In the genomic region with DNA sequence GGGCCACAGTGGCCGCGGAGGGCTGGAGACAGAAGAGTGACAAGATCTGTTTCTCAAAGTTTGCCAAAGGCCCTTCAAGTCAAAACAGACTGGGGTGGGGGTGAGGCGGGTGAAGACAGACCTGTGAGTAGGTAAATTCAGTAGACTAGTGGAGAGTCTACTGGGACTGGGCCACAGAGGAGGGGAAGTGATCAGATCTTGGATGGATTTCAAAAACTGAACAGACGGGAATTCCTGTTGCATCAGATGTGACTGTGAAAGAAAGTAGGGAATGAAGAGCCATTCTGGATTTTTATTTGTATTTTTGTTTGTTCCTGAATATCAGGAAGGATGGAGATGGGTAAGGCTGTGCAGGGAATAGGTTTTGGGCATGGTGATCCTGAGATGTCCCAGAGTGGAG, we compare ENCODE assay signal across 6 cellular contexts. TPM values are rescaled to one million over a fixed set of nuclear protein-coding genes. Genes with fewer than 3 reads are reported as not detected.
A peak's percentile ranks its signal among the peaks of the same experiment; 100 is the strongest.
DNase-seq lines count a peak whose midpoint lies in the region; ATAC-seq and TF ChIP-seq lines count a peak whose summit lies in the region.
"Not testable (repeated sequence)": the region's sequence is repeated elsewhere in the genome, so short reads cannot be mapped to it uniquely, and the experiment has no call there.

No MANE protein-coding gene starts in this region.

- not testable (repeated sequence) for H3K9me2 ChIP-seq in GM23338 (ENCODE audit: insufficient read depth)

- 0 to 8% (median 4%) methylated on average over 1 to 2 of the region's 4 CpGs for WGBS in heart left ventricle, 4 donors

- H2AFZ ChIP-seq in ACC112 (ENCODE audit: low read length, unreplicated experiment); GM23338; neural progenitor cell (replicated peaks): not testable (repeated sequence)

- intact Hi-C loops in heart left ventricle (cut with DNase I): not testable (repeated sequence)

- H3K9me3 ChIP-seq in SJCRH30 (replicated peaks); neural progenitor cell (ENCODE audit: low read depth): not testable (repeated sequence)
- H3K9me3 ChIP-seq in heart left ventricle: peaks cover 0 to 53% (median 0%) of the 10 kb centered on the region in 12 donors

- not testable (repeated sequence) for H3K9me3 Mint-ChIP-seq in GM23338
- H3K9me3 Mint-ChIP-seq in brain (peaks cover 23 to 48% (median 35%) of the 10 kb centered on the region in 5 experiments), neural progenitor cell (peaks cover 54% of the 10 kb centered on the region)

- peak overlapping the region; percentile 82 for H3K4me2 ChIP-seq in GM23338
- H3K4me2 ChIP-seq in neural progenitor cell: peak overlapping the region; percentile 87

- not testable (repeated sequence) for H3K27ac Mint-ChIP-seq in GM23338, neural progenitor cell
- H3K27ac Mint-ChIP-seq in brain: peak overlapping the region; percentile 26 to 86 (median 53)

- H3K27me3 ChIP-seq in ACC112 (ENCODE audit: insufficient read depth, low read length); GM23338 (ENCODE audit: insufficient read depth); SJCRH30; heart left ventricle; neural progenitor cell: not testable (repeated sequence)

- H3K4me3 ChIP-seq in ACC112 (ENCODE audit: low read depth, low read length) (peak overlapping the region; percentile 80), GM23338 (peak overlapping the region; percentile 71), SJCRH30 (peak overlapping the region; percentile 39), heart left ventricle (peak overlapping the region in 10 of 12 donors; percentile 21 to 100 (median 86)), neural progenitor cell (peak overlapping the region; percentile 84)

- H3F3A ChIP-seq in GM23338 (replicated peaks; ENCODE audit: low read depth); neural progenitor cell (ENCODE audit: low read depth): not testable (repeated sequence)

- H3K4me3 Mint-ChIP-seq in GM23338 (peak overlapping the region; percentile 82), brain (peak overlapping the region; percentile 75 to 91 (median 88)), neural progenitor cell (peak overlapping the region; percentile 84)

- not testable (repeated sequence) for H3K27me3 Mint-ChIP-seq in GM23338 (ENCODE audit: insufficient read depth, low read depth, poor library complexity); brain; neural progenitor cell (ENCODE audit: insufficient read depth, low read depth)

- TF ChIP-seq POLR2A in heart left ventricle (IDR thresholded peaks at IDR 0.05): not testable (repeated sequence)

- H4K20me1 ChIP-seq in GM23338 (replicated peaks; ENCODE audit: insufficient read depth); neural progenitor cell (ENCODE audit: low read depth): not testable (repeated sequence)

- H3K36me3 Mint-ChIP-seq in GM23338 (ENCODE audit: low read depth) (peaks cover 36% of the 10 kb centered on the region), brain (peaks cover 66% of the 10 kb centered on the region), neural progenitor cell (peaks cover 51% of the 10 kb centered on the region)

- DNase-seq in GM23338 (ENCODE audit: low spot score); SJCRH30; heart left ventricle; neural progenitor cell (ENCODE audit: low spot score): not testable (repeated sequence)

- H3K36me3 ChIP-seq in ACC112 (ENCODE audit: insufficient read depth, low read length); GM23338 (ENCODE audit: insufficient read depth); neural progenitor cell: not testable (repeated sequence)
- H3K36me3 ChIP-seq in SJCRH30 (peaks cover 19% of the 10 kb centered on the region), heart left ventricle (peaks cover 0 to 18% (median 11%) of the 10 kb centered on the region in 9 donors)

- not testable (repeated sequence) for H3K9ac ChIP-seq in neural progenitor cell

- not testable (repeated sequence) for H3K4me1 ChIP-seq in ACC112 (ENCODE audit: control insufficient read depth, insufficient read depth, low read length, unreplicated experiment); GM23338 (ENCODE audit: insufficient read depth); SJCRH30; neural progenitor cell
- H3K4me1 ChIP-seq in heart left ventricle: peaks cover 0 to 11% (median 7%) of the 10 kb centered on the region in 12 donors

- H3K79me2 ChIP-seq in ACC112 (ENCODE audit: control insufficient read depth, insufficient read depth, low read length, unreplicated experiment) (peaks cover 27% of the 10 kb centered on the region), GM23338 (replicated peaks; ENCODE audit: insufficient read depth) (peaks cover 28% of the 10 kb centered on the region), neural progenitor cell (ENCODE audit: low read depth) (peaks cover 28% of the 10 kb centered on the region)

- H3K4me1 Mint-ChIP-seq in GM23338, neural progenitor cell: not testable (repeated sequence)
- peaks cover 18% of the 10 kb centered on the region for H3K4me1 Mint-ChIP-seq in brain

- not testable (repeated sequence) for ATAC-seq in GM23338
- peak in 1 of 4 donors; percentile 24 for ATAC-seq in heart left ventricle

- peak overlapping the region; percentile 26; the same call in 1 of the 2 replicates for H3K27ac ChIP-seq in ACC112 (ENCODE audit: low read depth, low read length)
- not testable (repeated sequence) for H3K27ac ChIP-seq in GM23338 (ENCODE audit: low read depth); SJCRH30; heart left ventricle; neural progenitor cell

- TF ChIP-seq CTCF in GM23338 (conservative IDR thresholded peaks at IDR 0.05; ENCODE audit: low read depth in 2 of 2); brain (conservative IDR thresholded peaks at IDR 0.05); heart left ventricle (IDR thresholded peaks at IDR 0.05); neural progenitor cell (IDR thresholded peaks at IDR 0.05): not testable (repeated sequence)

RNA-seq across cellular contexts. Expression of a gene that starts 0.7 kb away (rescaled TPM):
- 3.8 and 12.9 TPM in 2 replicates for total RNA-seq in GM23338 (2014; rRNA removed; shearing (Covaris generic))
- polyA plus RNA-seq in GM23338 (2016; fragmentation: Nextera tagmentation; extraction: Ambion mirVana) (4.1 and 4.2 TPM in 2 replicates), brain (ENCODE audit: insufficient read depth, low read depth, low replicate concordance) (2.9 TPM), heart left ventricle (1 to 10 TPM; 4.4 to 5.5 TPM)
- 12.2 and 15.1 TPM in 2 replicates for total RNA-seq in SJCRH30 (2014; rRNA removed; shearing (Covaris generic))
- total RNA-seq in heart left ventricle (1 to 10 TPM; 4.1 to 7.3 (median 4.9) TPM), neural progenitor cell (ENCODE audit: low replicate concordance) (11.8 and 18.0 TPM in 2 replicates)

RNA-seq across cellular contexts. Expression of a gene that starts 12.8 kb away (rescaled TPM):
- 11.0 and 22.4 TPM in 2 replicates for total RNA-seq in GM23338 (2014; rRNA removed; shearing (Covaris generic))
- 4.7 and 5.4 TPM in 2 replicates for polyA plus RNA-seq in GM23338 (2016; fragmentation: Nextera tagmentation; extraction: Ambion mirVana)
- 9.4 and 12.3 TPM in 2 replicates for total RNA-seq in SJCRH30 (2014; rRNA removed; shearing (Covaris generic))
- polyA plus RNA-seq in brain (ENCODE audit: insufficient read depth, low read depth, low replicate concordance): 6.2 TPM
- 10 to 100 TPM in 3 of 9 donors, 1 to 10 TPM in 6; 5.6 to 11.5 (median 7.9) TPM for total RNA-seq in heart left ventricle
- polyA plus RNA-seq in heart left ventricle: 1 to 10 TPM; 6.2 to 7.3 TPM
- 25.6 and 30.2 TPM in 2 replicates for total RNA-seq in neural progenitor cell (ENCODE audit: low replicate concordance)

RNA-seq across cellular contexts. Expression of a gene that starts 23.0 kb away (rescaled TPM):
- 27.7 and 28.0 TPM in 2 replicates for total RNA-seq in GM23338 (2014; rRNA removed; shearing (Covaris generic))
- polyA plus RNA-seq in GM23338 (2016; fragmentation: Nextera tagmentation; extraction: Ambion mirVana) (2.5 and 3.5 TPM in 2 replicates), brain (ENCODE audit: insufficient read depth, low read depth, low replicate concordance) (5.0 TPM), heart left ventricle (1 to 10 TPM; 4.2 to 9.1 TPM)
- 15.6 and 16.0 TPM in 2 replicates for total RNA-seq in SJCRH30 (2014; rRNA removed; shearing (Covaris generic))
- total RNA-seq in heart left ventricle (10 to 100 TPM; 15.7 to 30.1 (median 24.1) TPM), neural progenitor cell (ENCODE audit: low replicate concordance) (33.3 and 34.5 TPM in 2 replicates)

RNA-seq across cellular contexts. Expression of a gene that starts 26.8 kb away (rescaled TPM):
- 10.2 and 11.6 TPM in 2 replicates for total RNA-seq in GM23338 (2014; rRNA removed; shearing (Covaris generic))
- 3.5 and 4.3 TPM in 2 replicates for polyA plus RNA-seq in GM23338 (2016; fragmentation: Nextera tagmentation; extraction: Ambion mirVana)
- total RNA-seq in SJCRH30 (2014; rRNA removed; shearing (Covaris generic)): 8.1 and 9.1 TPM in 2 replicates
- polyA plus RNA-seq in brain (ENCODE audit: insufficient read depth, low read depth, low replicate concordance): 4.9 TPM
- 1 to 10 TPM; 2.5 to 5.2 (median 3.7) TPM for total RNA-seq in heart left ventricle
- 1 to 10 TPM; 2.6 to 3.3 TPM for polyA plus RNA-seq in heart left ventricle
- total RNA-seq in neural progenitor cell (ENCODE audit: low replicate concordance): 10.6 and 15.6 TPM in 2 replicates

RNA-seq across cellular contexts. Expression of a gene that starts 43.5 kb away (rescaled TPM):
- 1.5 and 2.7 TPM in 2 replicates for total RNA-seq in GM23338 (2014; rRNA removed; shearing (Covaris generic))
- polyA plus RNA-seq in GM23338 (2016; fragmentation: Nextera tagmentation; extraction: Ambion mirVana) (0.54 and 1.2 TPM in 2 replicates), brain (ENCODE audit: insufficient read depth, low read depth, low replicate concordance) (0.58 TPM), heart left ventricle (1 to 10 TPM; 1.6 to 2.2 TPM)
- total RNA-seq in SJCRH30 (2014; rRNA removed; shearing (Covaris generic)): 0.66 and 0.67 TPM in 2 replicates
- total RNA-seq in heart left ventricle (1 to 10 TPM; 2.1 to 6.2 (median 3.0) TPM), neural progenitor cell (ENCODE audit: low replicate concordance) (1.7 and 4.4 TPM in 2 replicates)
